28 cellular contexts compared by ENCODE assay signal in genomic region chr4:140703463-140703862, GRCh38. TPM values are rescaled to one million over a fixed set of nuclear protein-coding genes. Genes with fewer than 3 reads are reported as not detected.
DNase-seq lines count a peak whose midpoint lies in the region; ATAC-seq, FAIRE-seq and TF ChIP-seq lines count a peak whose summit lies in the region.
"Had no signal": no experiment of that assay in that cellular context is flagged by ENCODE, and none has a peak within 500 bp of the region (broad histone marks: within the 10 kb centered on the region; RNA-seq: fewer than 3 reads in every experiment).

No MANE protein-coding gene starts in this region.

- peak overlapping the region in 1 of 7 donors; percentile 76 for H3K27ac Mint-ChIP-seq in CD14-positive monocyte
- H3K27ac Mint-ChIP-seq: activated CD4-positive, alpha-beta T cell treated with anti-CD3 and anti-CD28 coated beads for 36 hours; activated naive CD4-positive, alpha-beta T cell treated with anti-CD3 and anti-CD28 coated beads for 36 hours; HFFc6; natural killer cell treated with Interleukin-12 subunit alpha and Interleukin-12 subunit beta and Interleukin-15 and Interleukin-18, amount 100 ng/mL, for 72 hours; T-cell had no signal

- WGBS in spleen, 5 donors: 43 to 74% (median 70%) methylated on average over 2 of the region's 2 CpGs

- intact Hi-C loops in left lung (cut with DNase I): no loop called here
- intact Hi-C loops in spleen (cut with DNase I; ENCODE audit: low total_unique reads): no loop called here
- intact Hi-C loops in CD14-positive monocyte (cut with micrococcal nuclease): no loop called here

- peaks cover 28 to 30% of the 10 kb centered on the region in 2 donors for H3K36me3 Mint-ChIP-seq in CD14-positive monocyte
- H3K36me3 Mint-ChIP-seq: CD8-positive, alpha-beta memory T cell; natural killer cell treated with Interleukin-12 subunit alpha and Interleukin-12 subunit beta and Interleukin-15 and Interleukin-18, amount 100 ng/mL, for 72 hours; T-cell had no signal

- H3K27me3 Mint-ChIP-seq in CD14-positive monocyte (ENCODE audit: low read depth in 3 of 3): no peaks in the 10 kb centered on the region
- H3K27me3 Mint-ChIP-seq: activated CD4-positive, alpha-beta T cell treated with anti-CD3 and anti-CD28 coated beads for 36 hours had no signal

- H3K4me1 ChIP-seq in left lung: peaks cover 0 to 30% of the 10 kb centered on the region in 2 donors
- peaks cover 10 to 61% (median 44%) of the 10 kb centered on the region in 6 donors for H3K4me1 ChIP-seq in spleen

- H3K4me3 Mint-ChIP-seq in CD14-positive monocyte: no peak overlapping the region
- H3K4me3 Mint-ChIP-seq: activated CD4-positive, alpha-beta T cell treated with anti-CD3 and anti-CD28 coated beads for 36 hours; activated naive CD4-positive, alpha-beta T cell treated with anti-CD3 and anti-CD28 coated beads for 36 hours; activated T-cell treated with anti-CD3 and anti-CD28 coated beads, Interleukin-2, amount 50 U/mL, for 4 hours; CD8-positive, alpha-beta memory T cell; HFFc6; natural killer cell treated with Interleukin-12 subunit alpha and Interleukin-12 subunit beta and Interleukin-15 and Interleukin-18, amount 100 ng/mL, for 72 hours; T-cell had no signal

- DNase-seq in LHCN-M2 (ENCODE audit: low read depth): peak; percentile 19
- no peak for DNase-seq in left lung
- DNase-seq in spleen: no peak
- no peak for DNase-seq in CD14-positive monocyte (ENCODE audit: low spot score)
- DNase-seq: activated CD4-positive, alpha-beta T cell treated with anti-CD3 and anti-CD28 coated beads for 36 hours; activated naive CD4-positive, alpha-beta T cell treated with anti-CD3 and anti-CD28 coated beads for 36 hours; activated T-cell treated with anti-CD3 and anti-CD28 coated beads, Interleukin-2, amount 50 U/mL, for 4 hours; amygdala; CD8-positive, alpha-beta memory T cell; cerebellar nuclear complex; DMS53; HFFc6; Kasumi-1; NCI-H1092; NCI-H1930; NCI-H446; posterior cingulate gyrus; SJCRH30; stimulated activated CD4-positive, alpha-beta T cell treated with anti-CD3 and anti-CD28 coated beads, Interleukin-2, amount 100 ng/mL, for 24 hours; stimulated activated naive CD4-positive, alpha-beta T cell; T-cell had no signal

- ATAC-seq in left lung (peak; percentile 18), HG03378 (IDR thresholded peaks at IDR 0.05; ENCODE audit: unreplicated experiment) (no peak), GM21786 (IDR thresholded peaks at IDR 0.05; ENCODE audit: unreplicated experiment) (no peak), GM19324 (IDR thresholded peaks at IDR 0.05; ENCODE audit: low FRiP score, unreplicated experiment) (no peak)
- ATAC-seq: activated CD4-positive, alpha-beta T cell treated with anti-CD3 and anti-CD28 coated beads for 36 hours; activated T-cell treated with anti-CD3 and anti-CD28 coated beads, Interleukin-2, amount 50 U/mL, for 4 hours; natural killer cell treated with Interleukin-12 subunit alpha and Interleukin-12 subunit beta and Interleukin-15 and Interleukin-18, amount 100 ng/mL, for 72 hours; Panc1; T-cell had no signal

- H3K9me3 ChIP-seq in left lung (no peaks in the 10 kb centered on the region), spleen (no peaks in the 10 kb centered on the region)
- H3K9me3 ChIP-seq: SJCRH30 had no signal

- H3K27me3 ChIP-seq in left lung (no peaks in the 10 kb centered on the region), spleen (replicated peaks in 1 of 7) (no peaks in the 10 kb centered on the region)
- H3K27me3 ChIP-seq: SJCRH30 had no signal

- H3K4me3 ChIP-seq in left lung (no peak overlapping the region), spleen (no peak overlapping the region)
- H3K4me3 ChIP-seq: SJCRH30 had no signal

- H3K36me3 ChIP-seq in left lung (peaks cover 0 to 12% of the 10 kb centered on the region in 2 donors), spleen (peaks cover 0 to 31% (median 12%) of the 10 kb centered on the region in 6 donors)

- peak; percentile 93 for FAIRE-seq in endometrium (lab: Jason Lieb, UNC)
- FAIRE-seq: GM12892 had no signal

- H3K27ac ChIP-seq in left lung (no peak overlapping the region), spleen (peak overlapping the region in 7 of 8 donors; percentile 16 to 74 (median 41))
- H3K27ac ChIP-seq: SJCRH30 had no signal

- TF ChIP-seq CTCF in left lung (IDR thresholded peaks at IDR 0.05) (no peak), spleen (IDR thresholded peaks at IDR 0.05 in 8 of 11, conservative IDR thresholded peaks at IDR 0.05 in 3 of 11) (no peak), CD14-positive monocyte (IDR thresholded peaks at IDR 0.05) (no peak)

- TF ChIP-seq POLR2A in spleen (IDR thresholded peaks at IDR 0.05): no peak

- H3K4me1 Mint-ChIP-seq in CD14-positive monocyte: peaks cover 36% of the 10 kb centered on the region
- H3K4me1 Mint-ChIP-seq: activated CD4-positive, alpha-beta T cell treated with anti-CD3 and anti-CD28 coated beads for 36 hours; CD8-positive, alpha-beta memory T cell; T-cell had no signal

- H3K9me3 Mint-ChIP-seq in CD14-positive monocyte: peaks cover 0 to 1% (median 0%) of the 10 kb centered on the region in 7 donors
- H3K9me3 Mint-ChIP-seq: activated naive CD4-positive, alpha-beta T cell treated with anti-CD3 and anti-CD28 coated beads for 36 hours; activated T-cell treated with anti-CD3 and anti-CD28 coated beads, Interleukin-2, amount 50 U/mL, for 4 hours; CD8-positive, alpha-beta memory T cell; HFFc6; natural killer cell treated with Interleukin-12 subunit alpha and Interleukin-12 subunit beta and Interleukin-15 and Interleukin-18, amount 100 ng/mL, for 72 hours; T-cell had no signal

RNA-seq across cellular contexts. Expression of gene TBC1D9, which starts 52.7 kb away (rescaled TPM):
- total RNA-seq in LHCN-M2 (2014; rRNA removed) (20.3 and 22.9 TPM in 2 replicates), left lung (10 to 100 TPM; 29.0 to 34.0 TPM), spleen (10 to 100 TPM; 73.5 to 99.1 (median 81.2) TPM)
- polyA plus RNA-seq in LHCN-M2 (2012): 5.8 TPM
- polyA plus RNA-seq in spleen (10 to 100 TPM; 11.6 to 31.2 (median 26.4) TPM), CD14-positive monocyte (10 to 100 TPM; 13.6 to 21.0 TPM)
- polyA plus RNA-seq: CD8-positive, alpha-beta memory T cell had no signal

Comparison
In these comparisons a context has a peak if more than half of its experiments do, and no peak if none do; other contexts are left out.
1. H3K27ac ChIP-seq: peak in spleen (7 of 8); none in left lung (0 of 2).